Comparison of ENCODE assay signal across 30 cellular contexts in the genomic region with DNA sequence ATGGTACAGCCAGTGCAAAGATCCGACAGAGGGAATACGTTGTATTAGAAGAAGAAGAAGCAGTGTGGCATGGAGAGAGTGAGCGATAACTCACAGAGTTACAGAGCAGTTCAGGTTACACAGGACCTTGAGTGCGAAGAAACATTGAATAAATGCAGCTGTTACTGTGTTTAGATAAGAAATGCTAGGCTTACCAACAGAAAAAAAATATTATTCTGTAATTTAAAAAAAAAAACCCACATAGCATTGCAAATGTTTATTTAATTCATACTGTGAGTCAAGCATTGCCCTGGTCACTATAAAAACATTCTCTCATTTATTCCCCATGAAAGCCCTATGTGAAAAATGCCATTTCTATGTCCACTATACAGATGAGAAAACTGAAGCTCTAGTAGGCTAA.
A peak's percentile ranks its signal among the peaks of the same experiment; 100 is the strongest.
DNase-seq lines count a peak whose midpoint lies in the region; ATAC-seq and TF ChIP-seq lines count a peak whose summit lies in the region.
"Had no signal": no experiment of that assay in that cellular context is flagged by ENCODE, and none has a peak within 500 bp of the region (broad histone marks: within the 10 kb centered on the region; RNA-seq: fewer than 3 reads in every experiment).

No MANE protein-coding gene starts in this region.

- ATAC-seq in HG02588 (IDR thresholded peaks at IDR 0.05; ENCODE audit: unreplicated experiment): no peak
- ATAC-seq: A549; activated T-cell treated with anti-CD3 and anti-CD28 coated beads, Interleukin-2, amount 50 U/mL, for 72 hours; effector memory CD8-positive, alpha-beta T cell; left lobe of liver; pancreas had no signal

- 78 to 86% methylated on average over 4 of the region's 4 CpGs for WGBS in tibial nerve, 2 donors

- H3K4me3 ChIP-seq in brain microvascular endothelial cell (ENCODE audit: low read depth, low read length) (no peak overlapping the region), fibroblast of the aortic adventitia (ENCODE audit: low read depth, low read length) (no peak overlapping the region), tibial nerve (no peak overlapping the region)
- H3K4me3 ChIP-seq: A549, adrenal gland, pancreas, stomach, thyroid gland, vagina had no signal

- H3K4me1 ChIP-seq in tibial nerve: no peaks in the 10 kb centered on the region
- H3K4me1 ChIP-seq: A549, adrenal gland, pancreas, stomach, thyroid gland, vagina had no signal

- H3K36me3 ChIP-seq in brain microvascular endothelial cell (replicated peaks) (no peaks in the 10 kb centered on the region), tibial nerve (no peaks in the 10 kb centered on the region)
- H3K36me3 ChIP-seq: adrenal gland, pancreas, stomach, thyroid gland, vagina had no signal

- H3K27ac ChIP-seq in brain microvascular endothelial cell: peak overlapping the region; percentile 70
- H3K27ac ChIP-seq in tibial nerve: no peak overlapping the region
- H3K27ac ChIP-seq: A549, adrenal gland, pancreas, stomach, thyroid gland, vagina had no signal

- H3K27me3 ChIP-seq in brain microvascular endothelial cell (replicated peaks) (no peaks in the 10 kb centered on the region), tibial nerve (no peaks in the 10 kb centered on the region)
- H3K27me3 ChIP-seq: adrenal gland, pancreas, stomach, thyroid gland, vagina had no signal

- in situ Hi-C loops in brain microvascular endothelial cell (cut with HindIII; ENCODE audit: low pct_ligation_motif_present, low sequenced_read_pairs) (no loop called here), G401 (cut with HindIII; ENCODE audit: low sequenced_read_pairs) (no loop called here)

- TF ChIP-seq CTCF in brain microvascular endothelial cell (IDR thresholded peaks at IDR 0.05; ENCODE audit: low read depth, low read length, missing control alignments): no peak
- no peak for TF ChIP-seq CTCF in fibroblast of the aortic adventitia (IDR thresholded peaks at IDR 0.05; ENCODE audit: insufficient read depth, low read length)
- TF ChIP-seq CTCF in tibial nerve (IDR thresholded peaks at IDR 0.05): no peak

- H3K9me3 ChIP-seq in tibial nerve: no peaks in the 10 kb centered on the region
- H3K9me3 ChIP-seq: A549, adrenal gland, pancreas, stomach, thyroid gland, vagina had no signal

- DNase-seq in H4 (ENCODE audit: low spot score) (peak; percentile 49), brain microvascular endothelial cell (peak; percentile 75), fibroblast of the aortic adventitia (ENCODE audit: low read depth) (peak; percentile 54), non-pigmented ciliary epithelial cell (ENCODE audit: low read depth) (peak; percentile 47), NCI-H2029 treated with DMSO at 0.1 percent for 48 hours (lab: John Stamatoyannopoulos, UW) (no peak), G401 (ENCODE audit: low spot score) (no peak), tibial nerve (ENCODE audit: low spot score in 2 of 2) (no peak)
- DNase-seq: activated CD4-positive, alpha-beta memory T cell treated with anti-CD3 and anti-CD28 coated beads for 36 hours; activated CD4-positive, alpha-beta T cell treated with anti-CD3 and anti-CD28 coated beads for 1 hour; activated naive CD4-positive, alpha-beta T cell; activated T-cell treated with anti-CD3 and anti-CD28 coated beads, Interleukin-2, amount 50 U/mL, for 72 hours; adrenal gland; AML-193; CD4-positive, CD25-positive, alpha-beta regulatory T cell; effector memory CD8-positive, alpha-beta T cell; erythroblast; hypothalamus; NCI-H1417 treated with DMSO at 0.1 percent for 48 hours; NCI-H2081 treated with DMSO at 0.1 percent for 48 hours; NCI-H226; NCI-H82; pancreas; SHP77 treated with DMSO at 0.1 percent for 48 hours; stimulated activated CD8-positive, alpha-beta memory T cell treated with anti-CD3 and anti-CD28 coated beads, Interleukin-4, amount 100 ng/mL, for 48 hours; stomach; thyroid gland had no signal

- TF ChIP-seq POLR2A in tibial nerve (IDR thresholded peaks at IDR 0.05): no peak

- no peak for TF ChIP-seq EP300 in tibial nerve (IDR thresholded peaks at IDR 0.05)

Comparison
In these comparisons a context has a peak if more than half of its experiments do, and no peak if none do; other contexts are left out.
1. DNase-seq: peak in H4 (single experiment), brain microvascular endothelial cell (single experiment), fibroblast of the aortic adventitia (single experiment) and non-pigmented ciliary epithelial cell (single experiment); none in NCI-H2029 treated with DMSO at 0.1 percent for 48 hours (single experiment), G401 (single experiment) and tibial nerve (0 of 2).